In genomic region chr1:199101635-199102034, GRCh38 we compare ENCODE assay signal across 23 cellular contexts.
A peak's percentile ranks its signal among the peaks of the same experiment; 100 is the strongest.
DNase-seq lines count a peak whose midpoint lies in the region; ATAC-seq, FAIRE-seq and TF ChIP-seq lines count a peak whose summit lies in the region.
"Had no signal": no experiment of that assay in that cellular context is flagged by ENCODE, and none has a peak within 500 bp of the region (broad histone marks: within the 10 kb centered on the region; RNA-seq: fewer than 3 reads in every experiment).

No MANE protein-coding gene starts in this region.

- no peak for TF ChIP-seq CTCF in D721Med (IDR thresholded peaks at IDR 0.05; ENCODE audit: insufficient read depth, missing control alignments)
- no peak for TF ChIP-seq CTCF in MM.1S (IDR thresholded peaks at IDR 0.05; ENCODE audit: low read length)
- no peak for TF ChIP-seq CTCF in OCI-LY3 (IDR thresholded peaks at IDR 0.05; ENCODE audit: low read depth, low read length)
- TF ChIP-seq CTCF in progenitor cell of endocrine pancreas (IDR thresholded peaks at IDR 0.05; ENCODE audit: unreplicated experiment), result no peak

- DNase-seq in D721Med (ENCODE audit: insufficient read length, low spot score) (no peak), MM.1S (no peak), immature natural killer cell (no peak), progenitor cell of endocrine pancreas (ENCODE audit: low spot score, unreplicated experiment) (no peak)
- DNase-seq: BE2C; Calu3; CD8-positive, alpha-beta T cell; EL; GF-D8; NCI-H1092; NCI-H1436; NCI-H1930; NCI-H226; NCI-H510A treated with DMSO at 0.1 percent for 48 hours; NCI-H748 treated with DMSO at 0.1 percent for 48 hours; Right ventricle myocardium superior; SW 1271 had no signal

- no peaks in the 10 kb centered on the region for H3K9me2 ChIP-seq in MM.1S (replicated peaks; ENCODE audit: insufficient read depth, low read length)

- H3K27me3 ChIP-seq in BLaER1 (no peaks in the 10 kb centered on the region), MM.1S (replicated peaks; ENCODE audit: insufficient read depth, low read length) (no peaks in the 10 kb centered on the region), OCI-LY3 (ENCODE audit: low read depth, low read length) (no peaks in the 10 kb centered on the region)
- H3K27me3 ChIP-seq: BE2C had no signal

- H3F3A ChIP-seq in MM.1S (ENCODE audit: insufficient read depth, low read length), result peaks cover 9% of the 10 kb centered on the region; the same call in 1 of the 2 replicates

- H4K20me1 ChIP-seq in BLaER1 (no peaks in the 10 kb centered on the region), MM.1S (ENCODE audit: insufficient read depth, low read length) (no peaks in the 10 kb centered on the region), OCI-LY3 (ENCODE audit: insufficient read depth, low read length) (no peaks in the 10 kb centered on the region)

- no peak overlapping the region for H3K4me3 Mint-ChIP-seq in immature natural killer cell
- H3K4me3 Mint-ChIP-seq in progenitor cell of endocrine pancreas (ENCODE audit: low read depth), result no peak overlapping the region
- H3K4me3 Mint-ChIP-seq: CD8-positive, alpha-beta T cell had no signal

- H2AFZ ChIP-seq in MM.1S (ENCODE audit: low read length) (no peak overlapping the region), OCI-LY3 (ENCODE audit: low read depth, low read length) (no peak overlapping the region)

- peaks cover 0 to 14% (median 3%) of the 10 kb centered on the region in 3 donors for H3K36me3 Mint-ChIP-seq in immature natural killer cell
- no peaks in the 10 kb centered on the region for H3K36me3 Mint-ChIP-seq in progenitor cell of endocrine pancreas (ENCODE audit: insufficient read depth)
- H3K36me3 Mint-ChIP-seq: CD8-positive, alpha-beta T cell had no signal

- H3K4me3 ChIP-seq in BLaER1, result no peak overlapping the region
- H3K4me3 ChIP-seq in MM.1S (ENCODE audit: low read length), result no peak overlapping the region
- no peak overlapping the region for H3K4me3 ChIP-seq in OCI-LY3 (ENCODE audit: low read length)
- H3K4me3 ChIP-seq: A549 had no signal

- peak; percentile 82 for FAIRE-seq in D721Med (lab: Jason Lieb, UNC)
- FAIRE-seq: A549, H1 had no signal

- H3K4me1 Mint-ChIP-seq in immature natural killer cell (peaks cover 0 to 7% of the 10 kb centered on the region in 2 donors), progenitor cell of endocrine pancreas (ENCODE audit: low read depth) (no peaks in the 10 kb centered on the region)

- peaks cover 0 to 7% (median under 1%) of the 10 kb centered on the region in 6 donors for H3K9me3 Mint-ChIP-seq in immature natural killer cell
- H3K9me3 Mint-ChIP-seq in progenitor cell of endocrine pancreas (ENCODE audit: low read depth), result peaks cover 10% of the 10 kb centered on the region

- H3K27me3 Mint-ChIP-seq in immature natural killer cell (ENCODE audit: low read depth in 3 of 3) (peaks cover 0 to 4% (median 2%) of the 10 kb centered on the region in 3 donors), progenitor cell of endocrine pancreas (no peaks in the 10 kb centered on the region)

- H3K4me2 ChIP-seq in BLaER1 (peak overlapping the region; percentile 71), MM.1S (ENCODE audit: low read depth, low read length) (no peak overlapping the region), OCI-LY3 (ENCODE audit: low read length) (no peak overlapping the region)
- H3K4me2 ChIP-seq: A549 had no signal

- H3K27ac Mint-ChIP-seq in immature natural killer cell, result no peak overlapping the region
- no peak overlapping the region for H3K27ac Mint-ChIP-seq in progenitor cell of endocrine pancreas
- H3K27ac Mint-ChIP-seq: CD8-positive, alpha-beta T cell had no signal

- H3K9ac ChIP-seq in BLaER1, result no peak overlapping the region
- no peak overlapping the region for H3K9ac ChIP-seq in MM.1S (ENCODE audit: low read length)
- H3K9ac ChIP-seq in OCI-LY3 (ENCODE audit: low read length), result no peak overlapping the region

- H3K9me3 ChIP-seq in BLaER1 (peaks cover 34% of the 10 kb centered on the region), MM.1S (replicated peaks; ENCODE audit: insufficient read depth, low read length) (no peaks in the 10 kb centered on the region), OCI-LY3 (ENCODE audit: insufficient read depth, low read length) (peaks cover 5% of the 10 kb centered on the region; the same call in 1 of the 2 replicates)
- H3K9me3 ChIP-seq: A549, BE2C had no signal

- H3K4me1 ChIP-seq in BLaER1, result peaks cover 21% of the 10 kb centered on the region
- peaks cover 20% of the 10 kb centered on the region for H3K4me1 ChIP-seq in MM.1S (ENCODE audit: low read length)
- H3K4me1 ChIP-seq in OCI-LY3 (ENCODE audit: low read length), result peaks cover 15% of the 10 kb centered on the region
- H3K4me1 ChIP-seq: A549, BE2C had no signal

- H3K79me2 ChIP-seq in MM.1S (ENCODE audit: low read length) (no peaks in the 10 kb centered on the region), OCI-LY3 (ENCODE audit: low read length) (no peaks in the 10 kb centered on the region)

- no peak for ATAC-seq in HG03457 (IDR thresholded peaks at IDR 0.05; ENCODE audit: unreplicated experiment)
- ATAC-seq: A549, HCT116 had no signal

- H3K27ac ChIP-seq in BLaER1 (peak overlapping the region; percentile 49; the same call in 1 of the 2 replicates), MM.1S (ENCODE audit: low read length) (peak overlapping the region; percentile 29; the same call in 1 of the 2 replicates), OCI-LY3 (ENCODE audit: low read length) (peak overlapping the region; percentile 53)
- H3K27ac ChIP-seq: A549 had no signal

- H3K36me3 ChIP-seq in BLaER1 (no peaks in the 10 kb centered on the region), MM.1S (replicated peaks; ENCODE audit: insufficient read depth, low read length) (no peaks in the 10 kb centered on the region), OCI-LY3 (replicated peaks; ENCODE audit: low read depth, low read length) (no peaks in the 10 kb centered on the region)
- H3K36me3 ChIP-seq: BE2C had no signal
